In genomic region chrX:68989865-68990606, GRCh38 we compare ENCODE assay signal across 12 cellular contexts.
DNase-seq lines count a peak whose midpoint lies in the region; TF ChIP-seq lines count a peak whose summit lies in the region.
"Had no signal": no experiment of that assay in that cellular context is flagged by ENCODE, and none has a peak within 500 bp of the region (broad histone marks: within the 10 kb centered on the region; RNA-seq: fewer than 3 reads in every experiment).

No MANE protein-coding gene starts in this region.

- H3K36me3 ChIP-seq in colonic mucosa, result no peaks in the 10 kb centered on the region
- H3K36me3 ChIP-seq: esophagus squamous epithelium had no signal

- TF ChIP-seq CTCF in AG09319 (IDR thresholded peaks at IDR 0.05; ENCODE audit: low read depth, low read length), result no peak; the same call in 1 of the 2 replicates
- no peak for TF ChIP-seq CTCF in colonic mucosa (IDR thresholded peaks at IDR 0.05)

- intact Hi-C loops in colonic mucosa (cut with DNase I), result no loop called here

- no peak overlapping the region for H3K4me3 ChIP-seq in colonic mucosa
- H3K4me3 ChIP-seq: esophagus squamous epithelium had no signal

- H3K9me3 ChIP-seq in colonic mucosa, result no peaks in the 10 kb centered on the region
- H3K9me3 ChIP-seq: esophagus squamous epithelium had no signal

- DNase-seq in AG09319 (ENCODE audit: extremely low read depth, low read depth) (peak; percentile 59), NCI-H1092 treated with DMSO at 0.1 percent for 48 hours (lab: John Stamatoyannopoulos, UW) (peak; percentile 32), fibroblast of gingiva (ENCODE audit: low read depth) (peak; percentile 57), myocyte (ENCODE audit: low read depth) (peak; percentile 17), colonic mucosa (no peak), A172 (ENCODE audit: low spot score) (no peak), SIG-M5 treated with dmso at 0.1 percent for 504 hours (lab: John Stamatoyannopoulos, UW; ENCODE audit: unreplicated experiment) (no peak), NCI-H1694 (lab: John Stamatoyannopoulos, UW) (no peak)
- DNase-seq: CD4-positive, CD25-positive, alpha-beta regulatory T cell; esophagus squamous epithelium; NCI-H82; stimulated activated CD4-positive, alpha-beta T cell treated with anti-CD3 and anti-CD28 coated beads, Interleukin-15, amount 100 ng/mL, for 24 hours had no signal

- no peaks in the 10 kb centered on the region for H3K27me3 ChIP-seq in colonic mucosa
- H3K27me3 ChIP-seq: esophagus squamous epithelium had no signal

- no peak overlapping the region for H3K27ac ChIP-seq in colonic mucosa

- no peak overlapping the region for H3K9ac ChIP-seq in colonic mucosa (ENCODE audit: low read depth in 2 of 2, low read length in 2 of 2)

- H3K4me1 ChIP-seq in colonic mucosa, result no peaks in the 10 kb centered on the region

Comparison
In these comparisons a context has a peak if more than half of its experiments do, and no peak if none do; other contexts are left out.
1. DNase-seq: peak in AG09319 (single experiment), NCI-H1092 treated with DMSO at 0.1 percent for 48 hours (single experiment), fibroblast of gingiva (single experiment) and myocyte (single experiment); none in colonic mucosa (single experiment), A172 (single experiment), SIG-M5 treated with dmso at 0.1 percent for 504 hours (single experiment) and NCI-H1694 (single experiment).